8 cellular contexts compared by ENCODE assay signal in genomic region chr11:116928102-116928777, GRCh38.
DNase-seq lines count a peak whose midpoint lies in the region; ATAC-seq and TF ChIP-seq lines count a peak whose summit lies in the region.

No MANE protein-coding gene starts in this region.

- TF ChIP-seq POLR2A in gastrocnemius medialis (IDR thresholded peaks at IDR 0.05) (no peak), upper lobe of left lung (IDR thresholded peaks at IDR 0.05) (no peak)

- intact Hi-C loops in gastrocnemius medialis (cut with DNase I; ENCODE audit: low total_unique reads): no loop called here

- DNase-seq in GF-D8 (lab: John Stamatoyannopoulos, UW): peak; percentile 99
- no peak for DNase-seq in activated naive CD8-positive, alpha-beta T cell treated with anti-CD3 and anti-CD28 coated beads for 36 hours
- DNase-seq in gastrocnemius medialis: no peak
- DNase-seq in HFFc6: no peak
- DNase-seq in upper lobe of left lung: no peak
- DNase-seq in NCI-H748 (lab: John Stamatoyannopoulos, UW; ENCODE audit: unreplicated experiment): no peak

- peak overlapping the region; percentile 64 for H3K27ac Mint-ChIP-seq in activated naive CD8-positive, alpha-beta T cell treated with anti-CD3 and anti-CD28 coated beads for 36 hours
- no peak overlapping the region for H3K27ac Mint-ChIP-seq in HFFc6

- no peaks in the 10 kb centered on the region for H3K9me3 ChIP-seq in gastrocnemius medialis
- H3K9me3 ChIP-seq in upper lobe of left lung: no peaks in the 10 kb centered on the region

- H3K27me3 Mint-ChIP-seq in activated naive CD8-positive, alpha-beta T cell treated with anti-CD3 and anti-CD28 coated beads for 36 hours: no peaks in the 10 kb centered on the region
- H3K27me3 Mint-ChIP-seq in HFFc6 (ENCODE audit: insufficient read depth): peaks cover 1% of the 10 kb centered on the region; the same call in 1 of the 2 replicates

- no peak overlapping the region for H3K4me3 Mint-ChIP-seq in activated naive CD8-positive, alpha-beta T cell treated with anti-CD3 and anti-CD28 coated beads for 36 hours
- H3K4me3 Mint-ChIP-seq in HFFc6: no peak overlapping the region

- H3K27me3 ChIP-seq in gastrocnemius medialis (no peaks in the 10 kb centered on the region), upper lobe of left lung (no peaks in the 10 kb centered on the region)

- ATAC-seq in GM19455 (IDR thresholded peaks at IDR 0.05; ENCODE audit: unreplicated experiment) (peak; percentile 63), HG03460 (IDR thresholded peaks at IDR 0.05; ENCODE audit: unreplicated experiment) (peak; percentile 62), gastrocnemius medialis (no peak), upper lobe of left lung (ENCODE audit: low FRiP score in 2 of 2) (no peak)

- H3K36me3 ChIP-seq in gastrocnemius medialis: peaks cover 0 to 4% of the 10 kb centered on the region in 2 donors
- H3K36me3 ChIP-seq in upper lobe of left lung: peaks cover 0 to 26% (median 6%) of the 10 kb centered on the region in 4 donors

- H3K27ac ChIP-seq in gastrocnemius medialis: no peak overlapping the region
- no peak overlapping the region for H3K27ac ChIP-seq in upper lobe of left lung

- no peak overlapping the region for H3K4me3 ChIP-seq in gastrocnemius medialis
- H3K4me3 ChIP-seq in upper lobe of left lung: no peak overlapping the region

- TF ChIP-seq CTCF in gastrocnemius medialis (IDR thresholded peaks at IDR 0.05 in 4 of 5, conservative IDR thresholded peaks at IDR 0.05 in 1 of 5) (no peak), HFFc6 (IDR thresholded peaks at IDR 0.05) (no peak), upper lobe of left lung (IDR thresholded peaks at IDR 0.05) (no peak)

- TF ChIP-seq EP300 in upper lobe of left lung (IDR thresholded peaks at IDR 0.05): no peak

- peaks cover 18% of the 10 kb centered on the region for H3K36me3 Mint-ChIP-seq in activated naive CD8-positive, alpha-beta T cell treated with anti-CD3 and anti-CD28 coated beads for 36 hours
- no peaks in the 10 kb centered on the region; the same call in 1 of the 2 replicates for H3K36me3 Mint-ChIP-seq in HFFc6 (ENCODE audit: low read depth)

- 60 to 77% methylated on average over 1 of the region's 1 CpG for whole genome bisulfite sequencing in upper lobe of left lung, 2 donors

- peaks cover 39 to 42% of the 10 kb centered on the region in 2 donors for H3K4me1 ChIP-seq in gastrocnemius medialis
- H3K4me1 ChIP-seq in upper lobe of left lung: peaks cover 42 to 48% (median 45%) of the 10 kb centered on the region in 4 donors

- H3K4me1 Mint-ChIP-seq in activated naive CD8-positive, alpha-beta T cell treated with anti-CD3 and anti-CD28 coated beads for 36 hours: peaks cover 79% of the 10 kb centered on the region
- H3K4me1 Mint-ChIP-seq in HFFc6 (ENCODE audit: low read depth): peaks cover 30% of the 10 kb centered on the region

- no peaks in the 10 kb centered on the region for H3K9me3 Mint-ChIP-seq in activated naive CD8-positive, alpha-beta T cell treated with anti-CD3 and anti-CD28 coated beads for 36 hours
- H3K9me3 Mint-ChIP-seq in HFFc6: no peaks in the 10 kb centered on the region

- in situ Hi-C loops in gastrocnemius medialis (cut with MboI; ENCODE audit: low sequenced_read_pairs in 4 of 4): no loop called here

Comparison
In these comparisons a context has a peak if more than half of its experiments do, and no peak if none do; other contexts are left out.
1. ATAC-seq: peak in GM19455 (single experiment) and HG03460 (single experiment); none in gastrocnemius medialis (0 of 2) and upper lobe of left lung (0 of 2).